1 cellular context compared by ENCODE assay signal in genomic region chrX:53081925-53082772, GRCh38.
TF ChIP-seq lines count a peak whose summit lies in the region.

TSS of gene TSPYL2 (plus strand) at chrX:53082367. CDS start at chrX:53082499, 132 bp downstream.

TF ChIP-seq in GM23338, 12 proteins besides CTCF, POLR2A, EP300 and RAD21:
- TF ChIP-seq POLR2AphosphoS5 (IDR thresholded peaks at IDR 0.05; ENCODE audit: low read depth) = peak; percentile 95
- peak; percentile 74 for TF ChIP-seq CREB1 (CRISPR knock-in tag; IDR thresholded peaks at IDR 0.05; ENCODE audit: low read depth)
- no peak for TF ChIP-seq JUNB (IDR thresholded peaks at IDR 0.05; ENCODE audit: unreplicated experiment)
- no peak for TF ChIP-seq EZH2phosphoT487 (IDR thresholded peaks at IDR 0.05; ENCODE audit: unreplicated experiment)
